16 cellular contexts compared by ENCODE assay signal in the genomic region with DNA sequence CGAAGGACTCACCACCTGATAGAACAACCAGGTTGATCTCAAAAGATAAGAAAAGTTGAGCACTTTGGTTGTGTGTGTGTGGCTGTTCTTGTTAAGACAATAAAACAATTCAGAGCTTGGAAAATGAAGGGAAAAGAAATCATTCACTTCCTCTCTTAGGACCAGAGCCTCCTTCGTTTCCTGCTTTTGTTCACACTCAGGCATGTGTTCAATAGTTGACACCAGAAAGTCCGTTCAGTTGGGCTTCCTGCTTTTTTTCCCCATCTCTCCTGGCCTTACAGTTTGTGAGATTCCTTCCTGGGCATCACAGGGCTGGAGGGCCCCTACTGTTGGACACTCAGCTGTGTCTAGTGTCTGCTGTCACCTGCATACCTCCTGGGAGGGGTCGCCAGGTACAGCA. TPM values are rescaled to one million over a fixed set of nuclear protein-coding genes. Genes with fewer than 3 reads are reported as not detected.
A peak's percentile ranks its signal among the peaks of the same experiment; 100 is the strongest.
DNase-seq lines count a peak whose midpoint lies in the region; FAIRE-seq and TF ChIP-seq lines count a peak whose summit lies in the region.
"Had no signal": no experiment of that assay in that cellular context is flagged by ENCODE, and none has a peak within 500 bp of the region (broad histone marks: within the 10 kb centered on the region; RNA-seq: fewer than 3 reads in every experiment).

No MANE protein-coding gene starts in this region.

- peak; percentile 8 for DNase-seq in activated naive CD4-positive, alpha-beta T cell treated with anti-CD3 and anti-CD28 coated beads, Interleukin-2, amount 10 ng/mL, durations not matched to agents 7 days and 5 days
- no peak for DNase-seq in activated naive CD4-positive, alpha-beta T cell treated with Interleukin-2 at 50 U/mL for 16 hours
- DNase-seq in endothelial cell of umbilical vein (ENCODE audit: low read depth, low spot score): peak; percentile 82
- no peak for DNase-seq in mesenchymal stem cell
- no peak for DNase-seq in transverse colon
- DNase-seq in DMS53 (lab: John Stamatoyannopoulos, UW): no peak
- DNase-seq in A673 (ENCODE audit: low spot score): no peak
- no peak for DNase-seq in NCI-H226

- no peaks in the 10 kb centered on the region for H3K79me1 ChIP-seq in mesenchymal stem cell (replicated peaks; ENCODE audit: low read length, poor library complexity, severe bottlenecking)

- H4K8ac ChIP-seq in mesenchymal stem cell (ENCODE audit: low read length): no peak overlapping the region

- peaks cover 8% of the 10 kb centered on the region for H3K4me1 Mint-ChIP-seq in activated naive CD4-positive, alpha-beta T cell treated with anti-CD3 and anti-CD28 coated beads, Interleukin-2, amount 10 ng/mL, durations not matched to agents 7 days and 5 days

- H3K9ac ChIP-seq in endothelial cell of umbilical vein (replicated peaks; ENCODE audit: extremely low read depth, insufficient read depth, low read length) (no peak overlapping the region), mesenchymal stem cell (ENCODE audit: low read length) (no peak overlapping the region)

- no peak overlapping the region for H3K23ac ChIP-seq in mesenchymal stem cell (ENCODE audit: low read length in 2 of 2)

- no peak for TF ChIP-seq POLR2A in endothelial cell of umbilical vein (IDR thresholded peaks at IDR 0.05; ENCODE audit: low read depth, low read length)
- no peak for TF ChIP-seq POLR2A in transverse colon (IDR thresholded peaks at IDR 0.05)

- WGBS in mesenchymal stem cell: 51% methylated on average over 4 of the region's 4 CpGs
- WGBS in transverse colon (ENCODE audit: low coverage in 1 of 2), 2 donors: 31 to 36% methylated on average over 2 to 4 of the region's 4 CpGs

- no peak overlapping the region for H3K14ac ChIP-seq in mesenchymal stem cell (ENCODE audit: low read length in 2 of 2)

- H3K4me1 ChIP-seq in endothelial cell of umbilical vein (ENCODE audit: control insufficient read depth, extremely low read depth, insufficient read depth, low read length) (peaks cover 21% of the 10 kb centered on the region), mesenchymal stem cell (ENCODE audit: control insufficient read depth, insufficient read depth, low read depth, low read length) (no peaks in the 10 kb centered on the region), transverse colon (peaks cover 0 to 31% (median 13%) of the 10 kb centered on the region in 4 donors), A673 (ENCODE audit: insufficient read depth, low read length, poor library complexity, severe bottlenecking) (peaks cover 63% of the 10 kb centered on the region)
- H3K4me1 ChIP-seq: breast epithelium, colonic mucosa had no signal

- peak overlapping the region; percentile 3 for H2BK15ac ChIP-seq in mesenchymal stem cell (ENCODE audit: low read depth, poor library complexity, severe bottlenecking)

- TF ChIP-seq EP300 in transverse colon (IDR thresholded peaks at IDR 0.05; ENCODE audit: low read depth): no peak

- H3K27me3 ChIP-seq in endothelial cell of umbilical vein (ENCODE audit: control insufficient read depth in 2 of 2, insufficient read depth in 2 of 2, low read length in 2 of 2) (no peaks in the 10 kb centered on the region), mesenchymal stem cell (ENCODE audit: control insufficient read depth in 1 of 2, insufficient read depth in 1 of 2, low read length in 2 of 2) (peaks cover 41 to 48% of the 10 kb centered on the region in 2 experiments), transverse colon (peaks cover 17% of the 10 kb centered on the region), A673 (replicated peaks; ENCODE audit: insufficient read depth, low read depth, low read length, poor library complexity) (no peaks in the 10 kb centered on the region)
- H3K27me3 ChIP-seq: breast epithelium, colonic mucosa, ovary had no signal

- H3K9me3 ChIP-seq in endothelial cell of umbilical vein (replicated peaks; ENCODE audit: control insufficient read depth, insufficient read depth, low read length): no peaks in the 10 kb centered on the region
- H3K9me3 ChIP-seq in mesenchymal stem cell (ENCODE audit: control insufficient read depth, low read length): peaks cover 5% of the 10 kb centered on the region
- H3K9me3 ChIP-seq in transverse colon: no peaks in the 10 kb centered on the region
- no peaks in the 10 kb centered on the region for H3K9me3 ChIP-seq in A673 (ENCODE audit: low read depth, low read length, poor library complexity, severe bottlenecking)
- H3K9me3 ChIP-seq: breast epithelium, colonic mucosa, ovary had no signal

- H3K27ac ChIP-seq in endothelial cell of umbilical vein (ENCODE audit: insufficient read depth, low read depth, low read length): peak overlapping the region; percentile 58
- no peak overlapping the region for H3K27ac ChIP-seq in mesenchymal stem cell (ENCODE audit: low read length, poor library complexity, severe bottlenecking)
- H3K27ac ChIP-seq in transverse colon: peak overlapping the region; percentile 68 to 86 (median 77)
- no peak overlapping the region for H3K27ac ChIP-seq in A673 (ENCODE audit: low read depth, low read length, poor library complexity, severe bottlenecking)
- H3K27ac ChIP-seq: breast epithelium, colonic mucosa, ovary, SK-N-MC had no signal

- intact Hi-C loops in endothelial cell of umbilical vein (cut with micrococcal nuclease) (loop anchor here (1.0 to 2.0 kb wide), 7 partner anchors 8 to 209 kb away; partner anchors contain the start of gene CD82), transverse colon (cut with DNase I; ENCODE audit: low total_unique reads) (loop anchor here (5.0 kb wide), 1 partner anchor 47 kb away; the partner anchor contains the start of gene TSPAN18), A673 (cut with micrococcal nuclease; ENCODE audit: unreplicated experiment) (loop anchor here (1.0 to 5.0 kb wide), 2 partner anchors 47 to 108 kb away; no protein-coding TSS in a partner anchor)

- no peak overlapping the region for H2AK5ac ChIP-seq in mesenchymal stem cell (ENCODE audit: low read length, severe bottlenecking)

- H3K4me3 Mint-ChIP-seq in activated naive CD4-positive, alpha-beta T cell treated with anti-CD3 and anti-CD28 coated beads, Interleukin-2, amount 10 ng/mL, durations not matched to agents 7 days and 5 days: no peak overlapping the region
- H3K4me3 Mint-ChIP-seq: naive thymus-derived CD8-positive, alpha-beta T cell; T-helper 1 cell treated with Interleukin-12 subunit alpha and Interleukin-12 subunit beta and Interleukin-4 antibody, amounts not matched to agents 30 μg/mL and 1 μg/mL, for 36 hours had no signal

- peaks cover 4% of the 10 kb centered on the region for H3K27me3 Mint-ChIP-seq in activated naive CD4-positive, alpha-beta T cell treated with anti-CD3 and anti-CD28 coated beads, Interleukin-2, amount 10 ng/mL, durations not matched to agents 7 days and 5 days

- H3K9me1 ChIP-seq in endothelial cell of umbilical vein (replicated peaks; ENCODE audit: control insufficient read depth, extremely low read depth, insufficient read depth, low read length): no peaks in the 10 kb centered on the region

- BruUV-seq in endothelial cell of umbilical vein (replicated peaks; lab: Mats Ljungman, UMichigan): no TSS peak
- no TSS peak for BruUV-seq in A673 (replicated peaks; lab: Mats Ljungman, UMichigan)

- H3K36me3 Mint-ChIP-seq in activated naive CD4-positive, alpha-beta T cell treated with anti-CD3 and anti-CD28 coated beads, Interleukin-2, amount 10 ng/mL, durations not matched to agents 7 days and 5 days: peaks cover 3% of the 10 kb centered on the region

- POLR2A ChIA-PET in endothelial cell of umbilical vein (lab: Charles Lee): interaction anchor here (1.5 kb wide), 1 partner anchor 14 kb away, joined by 4 read pairs; no protein-coding TSS in a partner anchor
- POLR2A ChIA-PET in A673 (lab: Charles Lee; ENCODE audit: low non-redundant PET): interaction anchor here (0.5 kb wide), 1 partner anchor 12 kb away, joined by 22 read pairs; no protein-coding TSS in a partner anchor

- H2BK120ac ChIP-seq in mesenchymal stem cell (ENCODE audit: low read depth, low read length): no peak overlapping the region

- H3K4me3 ChIP-seq in endothelial cell of umbilical vein (replicated peaks in 1 of 3; ENCODE audit: insufficient read depth in 1 of 3, low read depth in 1 of 3, low read length in 3 of 3): no peak overlapping the region
- no peak overlapping the region for H3K4me3 ChIP-seq in mesenchymal stem cell (ENCODE audit: insufficient read depth in 1 of 2, low read depth in 1 of 2, low read length in 2 of 2)
- H3K4me3 ChIP-seq in transverse colon: no peak overlapping the region
- H3K4me3 ChIP-seq in A673 (ENCODE audit: low read depth, low read length, poor library complexity, severe bottlenecking): no peak overlapping the region
- H3K4me3 ChIP-seq: breast epithelium, colonic mucosa, ovary, SK-N-MC had no signal

- H3K27ac Mint-ChIP-seq in activated naive CD4-positive, alpha-beta T cell treated with anti-CD3 and anti-CD28 coated beads, Interleukin-2, amount 10 ng/mL, durations not matched to agents 7 days and 5 days: no peak overlapping the region
- H3K27ac Mint-ChIP-seq: T-helper 1 cell treated with Interleukin-12 subunit alpha and Interleukin-12 subunit beta and Interleukin-4 antibody, amounts not matched to agents 30 μg/mL and 1 μg/mL, for 36 hours had no signal

- no peak overlapping the region for H3K4ac ChIP-seq in mesenchymal stem cell (ENCODE audit: low read depth in 1 of 2, low read length in 2 of 2)

- TF ChIP-seq CTCF in endothelial cell of umbilical vein (IDR thresholded peaks at IDR 0.05; ENCODE audit: extremely low read depth in 1 of 2, insufficient read depth in 1 of 2, low read depth in 1 of 2, low read length in 2 of 2): no peak
- no peak for TF ChIP-seq CTCF in transverse colon (IDR thresholded peaks at IDR 0.05)
- no peak for TF ChIP-seq CTCF in A673 (conservative IDR thresholded peaks at IDR 0.05; ENCODE audit: low read depth, low read length)

- peaks cover 0 to 2% of the 10 kb centered on the region in 2 experiments for H3K36me3 ChIP-seq in endothelial cell of umbilical vein (ENCODE audit: control insufficient read depth in 2 of 2, extremely low read depth in 1 of 2, insufficient read depth in 2 of 2, low read length in 2 of 2)
- H3K36me3 ChIP-seq in mesenchymal stem cell (ENCODE audit: control insufficient read depth in 1 of 2, insufficient read depth in 2 of 2, low read depth in 1 of 2, low read length in 2 of 2): no peaks in the 10 kb centered on the region
- H3K36me3 ChIP-seq in transverse colon: no peaks in the 10 kb centered on the region
- no peaks in the 10 kb centered on the region for H3K36me3 ChIP-seq in A673 (ENCODE audit: insufficient read depth, low read length, poor library complexity, severe bottlenecking)
- H3K36me3 ChIP-seq: breast epithelium, colonic mucosa, ovary had no signal

- peak; percentile 93 for FAIRE-seq in endothelial cell of umbilical vein (lab: Jason Lieb, UNC)

- no peaks in the 10 kb centered on the region for H3K9me3 Mint-ChIP-seq in activated naive CD4-positive, alpha-beta T cell treated with anti-CD3 and anti-CD28 coated beads, Interleukin-2, amount 10 ng/mL, durations not matched to agents 7 days and 5 days
- H3K9me3 Mint-ChIP-seq: naive thymus-derived CD8-positive, alpha-beta T cell; T-helper 1 cell treated with Interleukin-12 subunit alpha and Interleukin-12 subunit beta and Interleukin-4 antibody, amounts not matched to agents 30 μg/mL and 1 μg/mL, for 36 hours had no signal

- peak overlapping the region; percentile 25 for H3K4me2 ChIP-seq in endothelial cell of umbilical vein (ENCODE audit: insufficient read depth, low read length)
- H3K4me2 ChIP-seq in mesenchymal stem cell (ENCODE audit: low read length, poor library complexity, severe bottlenecking): no peak overlapping the region

- CTCF ChIA-PET in activated naive CD4-positive, alpha-beta T cell treated with anti-CD3 and anti-CD28 coated beads, Interleukin-2, amount 10 ng/mL, durations not matched to agents 7 days and 5 days (lab: Charles Lee): interaction anchor here (0.6 to 4.3 kb wide), 16 partner anchors 9 to 370 kb away, joined by 3 to 38 read pairs (median 4); no protein-coding TSS in a partner anchor
- CTCF ChIA-PET in endothelial cell of umbilical vein (lab: Charles Lee): interaction anchor here (0.7 to 5.0 kb wide), 33 partner anchors 8 to 997 kb away, joined by 3 to 34 read pairs (median 5); no protein-coding TSS in a partner anchor
- CTCF ChIA-PET in A673 (lab: Charles Lee): interaction anchor here (0.6 to 1.5 kb wide), 2 partner anchors 14 to 605 kb away, joined by 3 to 7 read pairs; no protein-coding TSS in a partner anchor

- no peak overlapping the region for H3K18ac ChIP-seq in mesenchymal stem cell (ENCODE audit: low read depth in 1 of 2, low read length in 2 of 2)

- no peak overlapping the region for H4K91ac ChIP-seq in mesenchymal stem cell (ENCODE audit: low read length)

- no peaks in the 10 kb centered on the region for H3K79me2 ChIP-seq in endothelial cell of umbilical vein (ENCODE audit: control insufficient read depth, insufficient read depth, low read length)

- in situ Hi-C loops in transverse colon (cut with MboI; ENCODE audit: low pct_ligation_motif_present in 1 of 4, low pct_unique_long_range_greater_than_20kb in 1 of 4, low sequenced_read_pairs in 3 of 4): no loop called here

- H2AFZ ChIP-seq in endothelial cell of umbilical vein (ENCODE audit: low read depth, low read length): no peak overlapping the region
- H2AFZ ChIP-seq in mesenchymal stem cell (ENCODE audit: low read depth, low read length): no peak overlapping the region

- no peak overlapping the region for H2BK5ac ChIP-seq in mesenchymal stem cell (ENCODE audit: low read depth, low read length, poor library complexity, severe bottlenecking)

- H4K20me1 ChIP-seq in endothelial cell of umbilical vein (replicated peaks; ENCODE audit: control insufficient read depth, extremely low read depth, insufficient read depth, low read length): no peaks in the 10 kb centered on the region

- dilution Hi-C loops in endothelial cell of umbilical vein (cut with MboI; ENCODE audit: extremely low pct_ligation_motif_present, low sequenced_read_pairs): no loop called here

- H2BK12ac ChIP-seq in mesenchymal stem cell (ENCODE audit: low read length in 2 of 2): no peak overlapping the region

RNA-seq across cellular contexts. Expression of gene TSPAN18, which starts 48.0 kb away (rescaled TPM):
- 65.3 and 118 TPM in 2 replicates for total RNA-seq in endothelial cell of umbilical vein
- polyA plus RNA-seq in endothelial cell of umbilical vein: 32.0 and 32.2 TPM in 2 replicates
- 33.8 and 34.6 TPM in 2 replicates for polyA plus RNA-seq in endothelial cell of umbilical vein (2011; cell fraction: cytosol; rRNA removed)
- polyA plus RNA-seq in endothelial cell of umbilical vein (2011; cell fraction: nucleus; rRNA removed): 35.4 and 41.3 TPM in 2 replicates
- polyA plus RNA-seq in endothelial cell of umbilical vein (2012): 47.4 and 77.2 TPM in 2 replicates
- 36.1 and 38.9 TPM in 2 replicates for polyA minus RNA-seq in endothelial cell of umbilical vein
- not detected for polyA minus RNA-seq in endothelial cell of umbilical vein (2011; cell fraction: cytosol; rRNA and poly(A)+ RNA removed)
- polyA minus RNA-seq in endothelial cell of umbilical vein (2011; cell fraction: nucleus; rRNA and poly(A)+ RNA removed): 37.1 and 37.9 TPM in 2 replicates
- 7.4 TPM for polyA plus RNA-seq in mesenchymal stem cell (2013, experiment 1 of 2)
- 7.2 TPM for polyA plus RNA-seq in mesenchymal stem cell (2013, experiment 2 of 2)
- total RNA-seq in transverse colon: 10 to 100 TPM in 1 of 4 donors, 1 to 10 TPM in 3; 2.6 to 28.9 (median 4.9) TPM
- total RNA-seq in A673 (2021): 2.8 and 5.8 TPM in 2 replicates
- total RNA-seq: A172, fibroblast of lung had no signal

Comparison
In these comparisons a context has a peak if more than half of its experiments do, and no peak if none do; other contexts are left out.
1. DNase-seq: peak in activated naive CD4-positive, alpha-beta T cell treated with anti-CD3 and anti-CD28 coated beads, Interleukin-2, amount 10 ng/mL, durations not matched to agents 7 days and 5 days (single experiment) and endothelial cell of umbilical vein (single experiment); none in activated naive CD4-positive, alpha-beta T cell treated with Interleukin-2 at 50 U/mL for 16 hours (single experiment), mesenchymal stem cell (single experiment), transverse colon (single experiment), DMS53 (single experiment), A673 (single experiment) and NCI-H226 (single experiment).
2. H3K27ac ChIP-seq: peak in endothelial cell of umbilical vein (single experiment) and transverse colon (4 of 4); none in mesenchymal stem cell (single experiment) and A673 (single experiment).